1 cellular context compared by ENCODE assay signal in genomic region chr3:13850161-13850945, GRCh38.
TF ChIP-seq lines count a peak whose summit lies in the region.

No MANE protein-coding gene starts in this region.

TF ChIP-seq in GM23338, 12 proteins besides CTCF, POLR2A, EP300 and RAD21 (continued from another document):
- TF ChIP-seq, protein P1, sequence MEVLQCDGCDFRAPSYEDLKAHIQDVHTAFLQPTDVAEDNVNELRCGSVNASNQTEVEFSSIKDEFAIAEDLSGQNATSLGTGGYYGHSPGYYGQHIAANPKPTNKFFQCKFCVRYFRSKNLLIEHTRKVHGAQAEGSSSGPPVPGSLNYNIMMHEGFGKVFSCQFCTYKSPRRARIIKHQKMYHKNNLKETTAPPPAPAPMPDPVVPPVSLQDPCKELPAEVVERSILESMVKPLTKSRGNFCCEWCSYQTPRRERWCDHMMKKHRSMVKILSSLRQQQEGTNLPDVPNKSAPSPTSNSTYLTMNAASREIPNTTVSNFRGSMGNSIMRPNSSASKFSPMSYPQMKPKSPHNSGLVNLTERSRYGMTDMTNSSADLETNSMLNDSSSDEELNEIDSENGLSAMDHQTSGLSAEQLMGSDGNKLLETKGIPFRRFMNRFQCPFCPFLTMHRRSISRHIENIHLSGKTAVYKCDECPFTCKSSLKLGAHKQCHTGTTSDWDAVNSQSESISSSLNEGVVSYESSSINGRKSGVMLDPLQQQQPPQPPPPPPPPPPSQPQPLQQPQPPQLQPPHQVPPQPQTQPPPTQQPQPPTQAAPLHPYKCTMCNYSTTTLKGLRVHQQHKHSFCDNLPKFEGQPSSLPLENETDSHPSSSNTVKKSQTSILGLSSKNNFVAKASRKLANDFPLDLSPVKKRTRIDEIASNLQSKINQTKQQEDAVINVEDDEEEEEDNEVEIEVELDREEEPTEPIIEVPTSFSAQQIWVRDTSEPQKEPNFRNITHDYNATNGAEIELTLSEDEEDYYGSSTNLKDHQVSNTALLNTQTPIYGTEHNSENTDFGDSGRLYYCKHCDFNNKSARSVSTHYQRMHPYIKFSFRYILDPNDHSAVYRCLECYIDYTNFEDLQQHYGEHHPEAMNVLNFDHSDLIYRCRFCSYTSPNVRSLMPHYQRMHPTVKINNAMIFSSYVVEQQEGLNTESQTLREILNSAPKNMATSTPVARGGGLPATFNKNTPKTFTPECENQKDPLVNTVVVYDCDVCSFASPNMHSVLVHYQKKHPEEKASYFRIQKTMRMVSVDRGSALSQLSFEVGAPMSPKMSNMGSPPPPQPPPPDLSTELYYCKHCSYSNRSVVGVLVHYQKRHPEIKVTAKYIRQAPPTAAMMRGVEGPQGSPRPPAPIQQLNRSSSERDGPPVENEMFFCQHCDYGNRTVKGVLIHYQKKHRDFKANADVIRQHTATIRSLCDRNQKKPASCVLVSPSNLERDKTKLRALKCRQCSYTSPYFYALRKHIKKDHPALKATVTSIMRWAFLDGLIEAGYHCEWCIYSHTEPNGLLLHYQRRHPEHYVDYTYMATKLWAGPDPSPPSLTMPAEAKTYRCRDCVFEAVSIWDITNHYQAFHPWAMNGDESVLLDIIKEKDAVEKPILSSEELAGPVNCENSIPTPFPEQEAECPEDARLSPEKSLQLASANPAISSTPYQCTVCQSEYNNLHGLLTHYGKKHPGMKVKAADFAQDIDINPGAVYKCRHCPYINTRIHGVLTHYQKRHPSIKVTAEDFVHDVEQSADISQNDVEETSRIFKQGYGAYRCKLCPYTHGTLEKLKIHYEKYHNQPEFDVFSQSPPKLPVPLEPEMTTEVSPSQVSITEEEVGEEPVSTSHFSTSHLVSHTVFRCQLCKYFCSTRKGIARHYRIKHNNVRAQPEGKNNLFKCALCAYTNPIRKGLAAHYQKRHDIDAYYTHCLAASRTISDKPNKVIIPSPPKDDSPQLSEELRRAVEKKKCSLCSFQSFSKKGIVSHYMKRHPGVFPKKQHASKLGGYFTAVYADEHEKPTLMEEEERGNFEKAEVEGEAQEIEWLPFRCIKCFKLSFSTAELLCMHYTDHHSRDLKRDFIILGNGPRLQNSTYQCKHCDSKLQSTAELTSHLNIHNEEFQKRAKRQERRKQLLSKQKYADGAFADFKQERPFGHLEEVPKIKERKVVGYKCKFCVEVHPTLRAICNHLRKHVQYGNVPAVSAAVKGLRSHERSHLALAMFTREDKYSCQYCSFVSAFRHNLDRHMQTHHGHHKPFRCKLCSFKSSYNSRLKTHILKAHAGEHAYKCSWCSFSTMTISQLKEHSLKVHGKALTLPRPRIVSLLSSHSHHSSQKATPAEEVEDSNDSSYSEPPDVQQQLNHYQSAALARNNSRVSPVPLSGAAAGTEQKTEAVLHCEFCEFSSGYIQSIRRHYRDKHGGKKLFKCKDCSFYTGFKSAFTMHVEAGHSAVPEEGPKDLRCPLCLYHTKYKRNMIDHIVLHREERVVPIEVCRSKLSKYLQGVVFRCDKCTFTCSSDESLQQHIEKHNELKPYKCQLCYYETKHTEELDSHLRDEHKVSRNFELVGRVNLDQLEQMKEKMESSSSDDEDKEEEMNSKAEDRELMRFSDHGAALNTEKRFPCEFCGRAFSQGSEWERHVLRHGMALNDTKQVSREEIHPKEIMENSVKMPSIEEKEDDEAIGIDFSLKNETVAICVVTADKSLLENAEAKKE (CRISPR knock-in tag; IDR thresholded peaks at IDR 0.05) = no peak
- TF ChIP-seq STAT1 (IDR thresholded peaks at IDR 0.05; ENCODE audit: unreplicated experiment) = no peak
- no peak for TF ChIP-seq ZNF114 (CRISPR knock-in tag; IDR thresholded peaks at IDR 0.05)
- no peak for TF ChIP-seq POLR2AphosphoS5 (IDR thresholded peaks at IDR 0.05; ENCODE audit: low read depth)
